ENCODE assay signal across 8 cellular contexts in genomic region chr7:87059525-87060287, GRCh38. TPM values are rescaled to one million over a fixed set of nuclear protein-coding genes. Genes with fewer than 3 reads are reported as not detected.
DNase-seq lines count a peak whose midpoint lies in the region; ATAC-seq and TF ChIP-seq lines count a peak whose summit lies in the region.

A gene with protein sequence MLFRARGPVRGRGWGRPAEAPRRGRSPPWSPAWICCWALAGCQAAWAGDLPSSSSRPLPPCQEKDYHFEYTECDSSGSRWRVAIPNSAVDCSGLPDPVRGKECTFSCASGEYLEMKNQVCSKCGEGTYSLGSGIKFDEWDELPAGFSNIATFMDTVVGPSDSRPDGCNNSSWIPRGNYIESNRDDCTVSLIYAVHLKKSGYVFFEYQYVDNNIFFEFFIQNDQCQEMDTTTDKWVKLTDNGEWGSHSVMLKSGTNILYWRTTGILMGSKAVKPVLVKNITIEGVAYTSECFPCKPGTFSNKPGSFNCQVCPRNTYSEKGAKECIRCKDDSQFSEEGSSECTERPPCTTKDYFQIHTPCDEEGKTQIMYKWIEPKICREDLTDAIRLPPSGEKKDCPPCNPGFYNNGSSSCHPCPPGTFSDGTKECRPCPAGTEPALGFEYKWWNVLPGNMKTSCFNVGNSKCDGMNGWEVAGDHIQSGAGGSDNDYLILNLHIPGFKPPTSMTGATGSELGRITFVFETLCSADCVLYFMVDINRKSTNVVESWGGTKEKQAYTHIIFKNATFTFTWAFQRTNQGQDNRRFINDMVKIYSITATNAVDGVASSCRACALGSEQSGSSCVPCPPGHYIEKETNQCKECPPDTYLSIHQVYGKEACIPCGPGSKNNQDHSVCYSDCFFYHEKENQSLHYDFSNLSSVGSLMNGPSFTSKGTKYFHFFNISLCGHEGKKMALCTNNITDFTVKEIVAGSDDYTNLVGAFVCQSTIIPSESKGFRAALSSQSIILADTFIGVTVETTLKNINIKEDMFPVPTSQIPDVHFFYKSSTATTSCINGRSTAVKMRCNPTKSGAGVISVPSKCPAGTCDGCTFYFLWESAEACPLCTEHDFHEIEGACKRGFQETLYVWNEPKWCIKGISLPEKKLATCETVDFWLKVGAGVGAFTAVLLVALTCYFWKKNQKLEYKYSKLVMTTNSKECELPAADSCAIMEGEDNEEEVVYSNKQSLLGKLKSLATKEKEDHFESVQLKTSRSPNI (minus strand): TSS chr7:87059654. CDS start chr7:87059513, 141 bp downstream.

- peak; percentile 8 for DNase-seq in NK-92 treated with Interleukin-12 subunit alpha and Interleukin-12 subunit beta, amount 100 ng/mL, for 24 hours (lab: John Stamatoyannopoulos, UW)
- DNase-seq in NK-92 (lab: John Stamatoyannopoulos, UW; ENCODE audit: unreplicated experiment) (no peak), NCI-H2081 treated with DMSO at 0.1 percent for 48 hours (lab: John Stamatoyannopoulos, UW) (peak; percentile 77), WERI-Rb-1 (peak; percentile 91), cardiac fibroblast (ENCODE audit: low read depth in 2 of 2) (peak; percentile 26 to 41), immature natural killer cell (peak; percentile 70 to 71 (median 70))
- peak; percentile 47 to 73 for DNase-seq in stimulated activated CD4-positive, alpha-beta T cell treated with anti-CD3 and anti-CD28 coated beads, Interleukin-12 subunit alpha, Interleukin-12 subunit beta, amount 100 ng/mL, for 24 hours (ENCODE audit: low read depth in 2 of 2)

- TF ChIP-seq CTCF in WERI-Rb-1 (IDR thresholded peaks at IDR 0.05; ENCODE audit: low read depth, low read length) = peak; percentile 80
- TF ChIP-seq CTCF in cardiac fibroblast (IDR thresholded peaks at IDR 0.05; ENCODE audit: low read depth, low read length) = peak; percentile 11

- H3K4me1 Mint-ChIP-seq in immature natural killer cell = peaks cover 14 to 19% of the 10 kb centered on the region in 2 donors

- H3K27ac Mint-ChIP-seq in immature natural killer cell = peak within 1 kb of the TSS in 4 of 6 donors; percentile 13 to 64 (median 38)

- H3K36me3 ChIP-seq in WERI-Rb-1 = no peaks in the 10 kb centered on the region

- peaks cover 0 to 7% (median 2%) of the 10 kb centered on the region in 3 donors for H3K27me3 Mint-ChIP-seq in immature natural killer cell (ENCODE audit: low read depth in 3 of 3)

- peak within 1 kb of the TSS; percentile 77 for H3K27ac ChIP-seq in WERI-Rb-1

- H3K9me3 Mint-ChIP-seq in immature natural killer cell = no peaks in the 10 kb centered on the region

- peak; percentile 97 for ATAC-seq in HG02973 (IDR thresholded peaks at IDR 0.05; ENCODE audit: unreplicated experiment)

- peak within 1 kb of the TSS; percentile 57 for H3K4me3 ChIP-seq in WERI-Rb-1 (ENCODE audit: low read depth, low read length)
- H3K4me3 ChIP-seq in cardiac fibroblast (replicated peaks in 1 of 2; ENCODE audit: low read depth in 2 of 2, low read length in 2 of 2) = peak within 1 kb of the TSS; percentile 57 to 58

- no peaks in the 10 kb centered on the region for H3K9me3 ChIP-seq in WERI-Rb-1 (ENCODE audit: severe bottlenecking)

- no peaks in the 10 kb centered on the region for H3K27me3 ChIP-seq in WERI-Rb-1 (ENCODE audit: insufficient read depth, low read depth, severe bottlenecking)

- peak within 1 kb of the TSS; percentile 65 to 84 (median 80) for H3K4me3 Mint-ChIP-seq in immature natural killer cell

- no peaks in the 10 kb centered on the region for H3K36me3 Mint-ChIP-seq in immature natural killer cell

RNA-seq across cellular contexts. Expression of the gene that starts here (rescaled TPM):
- 10 to 100 TPM in 1 of 3 donors, 1 to 10 TPM in 2; 1.2 to 13.9 (median 2.6) TPM for polyA plus RNA-seq in immature natural killer cell
